Comparison of ENCODE assay signal across 32 cellular contexts in genomic region chr17:57151798-57152197, GRCh38.
"Had no signal": no experiment of that assay in that cellular context is flagged by ENCODE, and none has a peak within 500 bp of the region (broad histone marks: within the 10 kb centered on the region; RNA-seq: fewer than 3 reads in every experiment).

No MANE protein-coding gene starts in this region.

- H3K27ac ChIP-seq: ovary, parathyroid adenoma, psoas muscle, skin epidermis, spleen, suprapubic skin, testis, tibial artery, transverse colon, upper lobe of left lung, vagina had no signal

- H3K36me3 Mint-ChIP-seq: naive thymus-derived CD8-positive, alpha-beta T cell; natural killer cell treated with Interleukin-12 subunit alpha and Interleukin-12 subunit beta and Interleukin-15 and Interleukin-18, amount 100 ng/mL, for 72 hours; stimulated activated memory B cell treated with anti-CD40 and anti-IgM and Interleukin-4, amounts not matched to agents 10 μg/mL and 1 μg/mL and 100 μg/mL, for 72 hours had no signal

- H2AFZ ChIP-seq: parathyroid adenoma had no signal

- H3K9me3 Mint-ChIP-seq: natural killer cell treated with Interleukin-12 subunit alpha and Interleukin-12 subunit beta and Interleukin-15 and Interleukin-18, amount 100 ng/mL, for 72 hours had no signal

- H3K27me3 ChIP-seq: ovary, testis, transverse colon, upper lobe of left lung, vagina had no signal

- H3K79me2 ChIP-seq: parathyroid adenoma had no signal

- H3K9ac ChIP-seq: parathyroid adenoma had no signal

- H3K36me3 ChIP-seq: ovary, spleen, suprapubic skin, tibial artery, transverse colon, upper lobe of left lung, vagina had no signal

- H3K4me2 ChIP-seq: smooth muscle cell had no signal

- H3K27ac Mint-ChIP-seq: naive thymus-derived CD8-positive, alpha-beta T cell; natural killer cell treated with Interleukin-12 subunit alpha and Interleukin-12 subunit beta and Interleukin-15 and Interleukin-18, amount 100 ng/mL, for 72 hours; nephron progenitor cell; progenitor cell of endocrine pancreas; stimulated activated memory B cell treated with anti-CD40 and anti-IgM and Interleukin-4, amounts not matched to agents 10 μg/mL and 1 μg/mL and 100 μg/mL, for 72 hours; stimulated activated naive CD8-positive, alpha-beta T cell treated with anti-CD3 and anti-CD28 coated beads, Interleukin-15, amount 100 ng/mL, for 72 hours had no signal

- H3K4me1 Mint-ChIP-seq: naive thymus-derived CD8-positive, alpha-beta T cell; nephron progenitor cell; neural crest cell; stimulated activated memory B cell treated with anti-CD40 and anti-IgM and Interleukin-4, amounts not matched to agents 10 μg/mL and 1 μg/mL and 100 μg/mL, for 72 hours; stimulated activated naive CD8-positive, alpha-beta T cell treated with anti-CD3 and anti-CD28 coated beads, Interleukin-15, amount 100 ng/mL, for 72 hours had no signal

- FAIRE-seq: urothelium cell line had no signal

- H3K4me3 ChIP-seq: ovary, psoas muscle, skin epidermis, smooth muscle cell, spleen, suprapubic skin, testis, tibial artery, transverse colon, upper lobe of left lung, vagina had no signal

- H3K4me3 Mint-ChIP-seq: naive thymus-derived CD8-positive, alpha-beta T cell; natural killer cell treated with Interleukin-12 subunit alpha and Interleukin-12 subunit beta and Interleukin-15 and Interleukin-18, amount 100 ng/mL, for 72 hours; nephron progenitor cell; neural crest cell; stimulated activated memory B cell treated with anti-CD40 and anti-IgM and Interleukin-4, amounts not matched to agents 10 μg/mL and 1 μg/mL and 100 μg/mL, for 72 hours; stimulated activated naive CD8-positive, alpha-beta T cell treated with anti-CD3 and anti-CD28 coated beads, Interleukin-15, amount 100 ng/mL, for 72 hours had no signal

- ATAC-seq: naive thymus-derived CD8-positive, alpha-beta T cell; natural killer cell treated with Interleukin-12 subunit alpha and Interleukin-12 subunit beta and Interleukin-15 and Interleukin-18, amount 100 ng/mL, for 72 hours; psoas muscle; right cardiac atrium; sciatic nerve; stimulated activated memory B cell treated with anti-CD40 and anti-IgM and Interleukin-4, amounts not matched to agents 10 μg/mL and 1 μg/mL and 100 μg/mL, for 72 hours; stimulated activated naive CD8-positive, alpha-beta T cell treated with anti-CD3 and anti-CD28 coated beads, Interleukin-15, amount 100 ng/mL, for 72 hours; stimulated activated naive CD8-positive, alpha-beta T cell treated with anti-CD3 and anti-CD28 coated beads, Interleukin-15, Interleukin-2, amounts not matched to agents 100 U/mL and 50 U/mL, for 24 hours had no signal

- DNase-seq: naive thymus-derived CD8-positive, alpha-beta T cell; nephron progenitor cell; occipital lobe; ovary; posterior cingulate gyrus; psoas muscle; right cardiac atrium; spleen; stimulated activated CD4-positive, alpha-beta T cell treated with anti-CD3 and anti-CD28 coated beads, Interleukin-12 subunit alpha, Interleukin-12 subunit beta, amount 100 ng/mL, for 4 hours; stimulated activated CD4-positive, alpha-beta T cell treated with anti-CD3 and anti-CD28 coated beads, Interleukin-1b, Interleukin-23, amount 100 ng/mL, for 48 hours; stimulated activated CD4-positive, alpha-beta T cell treated with anti-CD3 and anti-CD28 coated beads, Interleukin-4, amount 100 ng/mL, for 1 hour; stimulated activated CD4-positive, alpha-beta T cell treated with anti-CD3 and anti-CD28 coated beads, Interleukin-4, amount 100 ng/mL, for 4 hours; stimulated activated CD8-positive, alpha-beta memory T cell treated with anti-CD3 and anti-CD28 coated beads, Interleukin-4, amount 100 ng/mL, for 48 hours; stimulated activated naive CD4-positive, alpha-beta T cell; stimulated activated naive CD8-positive, alpha-beta T cell treated with anti-CD3 and anti-CD28 coated beads, Interleukin-15, amount 100 ng/mL, for 72 hours; stimulated activated naive CD8-positive, alpha-beta T cell treated with anti-CD3 and anti-CD28 coated beads, Interleukin-15, Interleukin-2, amounts not matched to agents 100 U/mL and 50 U/mL, for 24 hours; substantia nigra; testis; tibial artery; transverse colon had no signal

- H3K9me3 ChIP-seq: ovary, psoas muscle, suprapubic skin, testis, tibial artery, transverse colon, upper lobe of left lung, vagina had no signal

- H3K4me1 ChIP-seq: parathyroid adenoma, psoas muscle, spleen, suprapubic skin, testis, tibial artery, transverse colon, upper lobe of left lung, vagina had no signal
